In genomic region chr7:5774136-5774535, GRCh38 we compare ENCODE assay signal across 11 cellular contexts. TPM values are rescaled to one million over a fixed set of nuclear protein-coding genes. Genes with fewer than 3 reads are reported as not detected.
DNase-seq lines count a peak whose midpoint lies in the region; ATAC-seq, FAIRE-seq and TF ChIP-seq lines count a peak whose summit lies in the region.
"Had no signal": no experiment of that assay in that cellular context is flagged by ENCODE, and none has a peak within 500 bp of the region (broad histone marks: within the 10 kb centered on the region; RNA-seq: fewer than 3 reads in every experiment).

No MANE protein-coding gene starts in this region.

- H4K20me1 ChIP-seq in HepG2 (ENCODE audit: insufficient read depth, low read length) (peaks cover 3% of the 10 kb centered on the region; the same call in 1 of the 2 replicates), endothelial cell of umbilical vein (replicated peaks; ENCODE audit: control insufficient read depth, extremely low read depth, insufficient read depth, low read length) (peaks cover 2% of the 10 kb centered on the region)

- TF ChIP-seq EP300 in HepG2 (IDR thresholded peaks at IDR 0.05; ENCODE audit: low read depth in 2 of 2, low read length in 2 of 2) (no peak), HepG2 (CRISPR knock-in tag; IDR thresholded peaks at IDR 0.05; ENCODE audit: borderline replicate concordance) (no peak)

- in situ Hi-C loops in HepG2 (cut with HindIII; ENCODE audit: extremely low pct_ligation_motif_present, low pct_unique_long_range_greater_than_20kb): no loop called here

- H3K9me1 ChIP-seq in endothelial cell of umbilical vein (replicated peaks; ENCODE audit: control insufficient read depth, extremely low read depth, insufficient read depth, low read length): no peaks in the 10 kb centered on the region

- CTCF ChIA-PET in HepG2 (lab: Yijun Ruan, JAX; ENCODE audit: low intra/inter-chr PET ratio, low total read pairs) (no interaction called here), endothelial cell of umbilical vein (lab: Charles Lee) (interaction anchor here (1.4 to 1.7 kb wide), 2 partner anchors 9 to 10 kb away, joined by 3 to 10 read pairs; no protein-coding TSS in a partner anchor)

- H3K4me1 ChIP-seq in HepG2 (ENCODE audit: insufficient read depth, low read length): peaks cover 35% of the 10 kb centered on the region
- no peaks in the 10 kb centered on the region for H3K4me1 ChIP-seq in right lobe of liver
- peaks cover 54% of the 10 kb centered on the region for H3K4me1 ChIP-seq in SJSA1 (replicated peaks)
- H3K4me1 ChIP-seq in endothelial cell of umbilical vein (ENCODE audit: control insufficient read depth, extremely low read depth, insufficient read depth, low read length): peaks cover 16% of the 10 kb centered on the region
- peaks cover 17% of the 10 kb centered on the region for H3K4me1 ChIP-seq in upper lobe of right lung

- no peak for TF ChIP-seq RAD21 in HepG2 (CRISPR knock-in tag; IDR thresholded peaks at IDR 0.05)

- H3K27me3 ChIP-seq in HepG2 (ENCODE audit: control insufficient read depth in 1 of 2, insufficient read depth in 2 of 2, low read length in 2 of 2) (no peaks in the 10 kb centered on the region), right lobe of liver (no peaks in the 10 kb centered on the region), SJSA1 (replicated peaks) (no peaks in the 10 kb centered on the region), endothelial cell of umbilical vein (ENCODE audit: control insufficient read depth in 2 of 2, insufficient read depth in 2 of 2, low read length in 2 of 2) (no peaks in the 10 kb centered on the region), upper lobe of right lung (no peaks in the 10 kb centered on the region)

- no peak for TF ChIP-seq POLR2A in HepG2 (IDR thresholded peaks at IDR 0.05; ENCODE audit: insufficient read depth in 1 of 2, low read depth in 2 of 2, low read length in 2 of 2)
- TF ChIP-seq POLR2A in right lobe of liver (IDR thresholded peaks at IDR 0.05): no peak
- no peak for TF ChIP-seq POLR2A in endothelial cell of umbilical vein (IDR thresholded peaks at IDR 0.05; ENCODE audit: low read depth, low read length)

- no peak for DNase-seq in HepG2 (ENCODE audit: low spot score)
- no peak for DNase-seq in right lobe of liver
- DNase-seq in SJSA1 (ENCODE audit: low read depth in 1 of 2, low spot score in 2 of 2): no peak
- no peak for DNase-seq in endothelial cell of umbilical vein (ENCODE audit: low read depth, low spot score)
- DNase-seq in upper lobe of right lung: no peak
- no peak for DNase-seq in GM19240 (ENCODE audit: insufficient read length, low spot score)
- DNase-seq in GM19239 (ENCODE audit: insufficient read length, low spot score): no peak
- DNase-seq: DMS79 treated with DMSO at 0.1 percent for 48 hours, NCI-H526 treated with DMSO at 0.1 percent for 48 hours, WERI-Rb-1 had no signal

- H3K4me3 ChIP-seq in HepG2 (replicated peaks in 1 of 3; ENCODE audit: insufficient read depth in 1 of 3, low read depth in 2 of 3, low read length in 3 of 3) (no peak overlapping the region), right lobe of liver (no peak overlapping the region), SJSA1 (no peak overlapping the region), endothelial cell of umbilical vein (replicated peaks in 1 of 3; ENCODE audit: insufficient read depth in 1 of 3, low read depth in 1 of 3, low read length in 3 of 3) (no peak overlapping the region), upper lobe of right lung (no peak overlapping the region)

- TF ChIP-seq CTCF in HepG2 (CRISPR knock-in tag; IDR thresholded peaks at IDR 0.05) (no peak), right lobe of liver (IDR thresholded peaks at IDR 0.05) (no peak), endothelial cell of umbilical vein (IDR thresholded peaks at IDR 0.05; ENCODE audit: extremely low read depth in 1 of 2, insufficient read depth in 1 of 2, low read depth in 1 of 2, low read length in 2 of 2) (no peak), upper lobe of right lung (IDR thresholded peaks at IDR 0.05) (no peak)

- intact Hi-C loops in HepG2 (cut with micrococcal nuclease; ENCODE audit: unreplicated experiment) (no loop called here), right lobe of liver (cut with DNase I) (no loop called here), endothelial cell of umbilical vein (cut with micrococcal nuclease) (no loop called here), upper lobe of right lung (cut with DNase I) (no loop called here)

- H3K4me2 ChIP-seq in HepG2 (ENCODE audit: low read depth, low read length): no peak overlapping the region
- peak overlapping the region; percentile 27 for H3K4me2 ChIP-seq in endothelial cell of umbilical vein (ENCODE audit: insufficient read depth, low read length)

- ATAC-seq in HepG2: no peak
- ATAC-seq in right lobe of liver: no peak
- no peak for ATAC-seq in upper lobe of right lung
- no peak for ATAC-seq in HG02970 (IDR thresholded peaks at IDR 0.05; ENCODE audit: low FRiP score, unreplicated experiment)

- peaks cover 82% of the 10 kb centered on the region for H3K79me2 ChIP-seq in HepG2 (ENCODE audit: insufficient read depth, low read length)
- H3K79me2 ChIP-seq in endothelial cell of umbilical vein (ENCODE audit: control insufficient read depth, insufficient read depth, low read length): peaks cover 80% of the 10 kb centered on the region

- POLR2A ChIA-PET in HepG2 (lab: Yijun Ruan, JAX) (no interaction called here), endothelial cell of umbilical vein (lab: Charles Lee) (interaction anchor here (1.1 kb wide), 1 partner anchor 49 kb away, joined by 3 read pairs; no protein-coding TSS in a partner anchor)

- no peaks in the 10 kb centered on the region for H3K9me3 ChIP-seq in HepG2 (ENCODE audit: low read length)
- no peaks in the 10 kb centered on the region for H3K9me3 ChIP-seq in right lobe of liver
- no peaks in the 10 kb centered on the region for H3K9me3 ChIP-seq in SJSA1 (replicated peaks)
- H3K9me3 ChIP-seq in endothelial cell of umbilical vein (replicated peaks; ENCODE audit: control insufficient read depth, insufficient read depth, low read length): no peaks in the 10 kb centered on the region
- H3K9me3 ChIP-seq in upper lobe of right lung: no peaks in the 10 kb centered on the region

- H3K9ac ChIP-seq in HepG2 (ENCODE audit: insufficient read depth, low read depth, low read length) (no peak overlapping the region), endothelial cell of umbilical vein (replicated peaks; ENCODE audit: extremely low read depth, insufficient read depth, low read length) (peak overlapping the region; percentile 21)

- no peak overlapping the region for H2AFZ ChIP-seq in HepG2 (ENCODE audit: low read length)
- no peak overlapping the region for H2AFZ ChIP-seq in endothelial cell of umbilical vein (ENCODE audit: low read depth, low read length)

- 96% methylated on average over 4 of the region's 4 CpGs for WGBS in HepG2 (ENCODE audit: low lambda C conversion rate)
- WGBS in right lobe of liver (ENCODE audit: insufficient coverage, low coverage, low lambda C conversion rate, missing lambda C conversion rate): 80% methylated on average over 4 of the region's 4 CpGs

- dilution Hi-C loops in endothelial cell of umbilical vein (cut with MboI; ENCODE audit: extremely low pct_ligation_motif_present, low sequenced_read_pairs): no loop called here

- no peak for FAIRE-seq in HepG2 (lab: Jason Lieb, UNC)
- no peak for FAIRE-seq in endothelial cell of umbilical vein (lab: Jason Lieb, UNC)
- FAIRE-seq in GM19239 (lab: Jason Lieb, UNC): no peak

- H3K27ac ChIP-seq in HepG2 (ENCODE audit: extremely low read length, insufficient read depth, low read length): peak overlapping the region; percentile 38
- H3K27ac ChIP-seq in right lobe of liver: no peak overlapping the region
- H3K27ac ChIP-seq in SJSA1: peak overlapping the region; percentile 76
- H3K27ac ChIP-seq in endothelial cell of umbilical vein (ENCODE audit: insufficient read depth, low read depth, low read length): peak overlapping the region; percentile 58
- H3K27ac ChIP-seq in upper lobe of right lung: peak overlapping the region; percentile 18
- H3K27ac ChIP-seq: WERI-Rb-1 had no signal

- H3K36me3 ChIP-seq in HepG2 (replicated peaks in 1 of 2; ENCODE audit: control insufficient read depth in 1 of 2, insufficient read depth in 2 of 2, low read length in 2 of 2) (peaks cover 5 to 7% of the 10 kb centered on the region in 2 experiments; a peak in 3 of 5 replicates), right lobe of liver (peaks cover 0 to 2% (median 0%) of the 10 kb centered on the region in 4 donors), SJSA1 (peaks cover 30% of the 10 kb centered on the region), endothelial cell of umbilical vein (ENCODE audit: control insufficient read depth in 2 of 2, extremely low read depth in 1 of 2, insufficient read depth in 2 of 2, low read length in 2 of 2) (no peaks in the 10 kb centered on the region), upper lobe of right lung (peaks cover 9% of the 10 kb centered on the region)

- no TSS peak for BruUV-seq in HepG2 (replicated peaks; lab: Mats Ljungman, UMichigan)
- no TSS peak for BruUV-seq in endothelial cell of umbilical vein (replicated peaks; lab: Mats Ljungman, UMichigan)

RNA-seq across cellular contexts. Expression of gene RNF216, which starts 7.3 kb away (rescaled TPM):
- total RNA-seq in HepG2 (2016; rRNA removed; fragmentation: Illumina TruSeq; extraction: Trizol): 25.9 and 29.4 TPM in 2 replicates
- total RNA-seq in HepG2 (2016; cell fraction: cytosol; rRNA removed; fragmentation: Illumina TruSeq; extraction: Trizol; ENCODE audit: low read depth): 11.5 TPM in 2 replicates
- 26.8 TPM in 2 replicates for total RNA-seq in HepG2 (2016; cell fraction: insoluble cytoplasmic fraction; rRNA removed; fragmentation: Illumina TruSeq; extraction: Trizol)
- 11.3 and 11.5 TPM in 2 replicates for total RNA-seq in HepG2 (2016; cell fraction: membrane; rRNA removed; fragmentation: Illumina TruSeq; extraction: Trizol)
- total RNA-seq in HepG2 (2016; cell fraction: nucleus; rRNA removed; fragmentation: Illumina TruSeq; extraction: Trizol): 32.0 and 34.9 TPM in 2 replicates
- polyA plus RNA-seq in HepG2 (2011; rRNA removed): 26.3 and 29.9 TPM in 2 replicates
- 12.8 and 13.0 TPM in 2 replicates for polyA plus RNA-seq in HepG2 (2011; cell fraction: cytosol; rRNA removed)
- polyA plus RNA-seq in HepG2 (2011; cell fraction: nucleus; rRNA removed): 93.5 and 108 TPM in 2 replicates
- polyA plus RNA-seq in HepG2 (2012): 21.1 and 27.6 TPM in 2 replicates
- 0.68 and 1.1 TPM in 2 replicates for polyA plus RNA-seq in HepG2 (2016; cell fraction: cytosol; fragmentation: Illumina TruSeq; extraction: Trizol; ENCODE audit: low read depth)
- polyA plus RNA-seq in HepG2 (2016; cell fraction: insoluble cytoplasmic fraction; fragmentation: Illumina TruSeq; extraction: Trizol; ENCODE audit: low read depth): 15.4 and 19.9 TPM in 2 replicates
- 1.9 and 2.4 TPM in 2 replicates for polyA plus RNA-seq in HepG2 (2016; cell fraction: membrane; fragmentation: Illumina TruSeq; extraction: Trizol; ENCODE audit: low read depth)
- 31.3 and 33.3 TPM in 2 replicates for polyA plus RNA-seq in HepG2 (2016; cell fraction: nucleus; fragmentation: Illumina TruSeq; extraction: Trizol; ENCODE audit: insufficient read depth, low read depth)
- 28.8 and 31.6 TPM in 2 replicates for polyA minus RNA-seq in HepG2 (2011; rRNA and poly(A)+ RNA removed; ENCODE audit: low replicate concordance)
- polyA minus RNA-seq in HepG2 (2011; cell fraction: cytosol; rRNA and poly(A)+ RNA removed): 16.4 and 20.3 TPM in 2 replicates
- polyA minus RNA-seq in HepG2 (2011; cell fraction: nucleus; rRNA and poly(A)+ RNA removed): 51.5 and 65.4 TPM in 2 replicates
- 10 to 100 TPM; 11.1 to 15.0 (median 12.7) TPM for total RNA-seq in right lobe of liver
- 24.5 and 33.0 TPM in 2 replicates for total RNA-seq in SJSA1 (2014; rRNA removed; shearing (Covaris generic))
- 33.2 and 37.1 TPM in 2 replicates for total RNA-seq in endothelial cell of umbilical vein
- polyA plus RNA-seq in endothelial cell of umbilical vein: 16.4 TPM in 2 replicates
- polyA plus RNA-seq in endothelial cell of umbilical vein (2011; cell fraction: cytosol; rRNA removed): 17.3 and 20.8 TPM in 2 replicates
- 46.5 and 50.9 TPM in 2 replicates for polyA plus RNA-seq in endothelial cell of umbilical vein (2011; cell fraction: nucleus; rRNA removed)
- polyA plus RNA-seq in endothelial cell of umbilical vein (2012): 21.5 and 22.2 TPM in 2 replicates
- polyA minus RNA-seq in endothelial cell of umbilical vein: 36.3 and 38.8 TPM in 2 replicates
- 19.4 TPM for polyA minus RNA-seq in endothelial cell of umbilical vein (2011; cell fraction: cytosol; rRNA and poly(A)+ RNA removed)
- polyA minus RNA-seq in endothelial cell of umbilical vein (2011; cell fraction: nucleus; rRNA and poly(A)+ RNA removed): 55.5 and 68.0 TPM in 2 replicates
- total RNA-seq in upper lobe of right lung: 32.1 TPM

Comparison
In these comparisons a context has a peak if more than half of its experiments do, and no peak if none do; other contexts are left out.
1. H3K27ac ChIP-seq: peak in HepG2 (single experiment), SJSA1 (single experiment), endothelial cell of umbilical vein (single experiment) and upper lobe of right lung (single experiment); none in right lobe of liver (0 of 3).